ENCODE assay signal across 33 cellular contexts in the genomic region with DNA sequence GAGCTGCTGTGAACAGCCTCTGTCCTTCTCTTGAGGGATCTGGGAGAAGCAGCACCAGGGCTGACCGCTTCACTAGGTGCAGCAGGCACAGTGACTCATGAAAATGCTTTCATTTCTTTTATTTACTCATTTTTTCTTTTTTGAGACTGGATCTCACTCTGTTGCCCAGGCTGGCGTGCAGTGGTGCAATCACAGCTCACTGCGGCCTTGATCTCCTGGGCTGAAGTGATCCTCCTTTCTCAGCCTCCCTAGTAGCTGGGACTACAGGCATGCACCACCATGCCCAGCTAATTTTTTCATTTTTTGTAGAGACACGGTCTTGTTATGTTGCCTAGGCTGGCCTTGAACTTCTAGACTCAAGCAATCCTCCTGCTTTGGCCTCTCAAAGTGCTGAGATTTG.
DNase-seq lines count a peak whose midpoint lies in the region; ATAC-seq, FAIRE-seq and TF ChIP-seq lines count a peak whose summit lies in the region.
"Had no signal": no experiment of that assay in that cellular context is flagged by ENCODE, and none has a peak within 500 bp of the region (broad histone marks: within the 10 kb centered on the region; RNA-seq: fewer than 3 reads in every experiment).

No MANE protein-coding gene starts in this region.

- peaks cover 13% of the 10 kb centered on the region for H3K9me3 Mint-ChIP-seq in osteocyte (ENCODE audit: unreplicated experiment)
- H3K9me3 Mint-ChIP-seq: CD8-positive, alpha-beta T cell had no signal

- H3K4me1 ChIP-seq in HepG2 (ENCODE audit: insufficient read depth, low read length) = peaks cover 11% of the 10 kb centered on the region
- H3K4me1 ChIP-seq in right lobe of liver = no peaks in the 10 kb centered on the region
- H3K4me1 ChIP-seq: A549; BE2C; BLaER1; BLaER1 treated with 17β-estradiol and CSF1 and Interleukin-3, amounts not matched to agents 10 nM and 100 nM; Caco-2 had no signal

- POLR2A ChIA-PET in HepG2 (lab: Yijun Ruan, JAX) = no interaction called here

- H3K36me3 Mint-ChIP-seq in osteocyte (ENCODE audit: unreplicated experiment) = no peaks in the 10 kb centered on the region
- H3K36me3 Mint-ChIP-seq: CD14-positive monocyte; CD4-positive, alpha-beta memory T cell; CD4-positive, CD25-positive, alpha-beta regulatory T cell; CD8-positive, alpha-beta memory T cell; CD8-positive, alpha-beta T cell had no signal

- CTCF ChIA-PET in HepG2 (lab: Yijun Ruan, JAX; ENCODE audit: low intra/inter-chr PET ratio, low total read pairs) = no interaction called here

- no peak overlapping the region for H3K27ac Mint-ChIP-seq in osteocyte (ENCODE audit: unreplicated experiment)
- H3K27ac Mint-ChIP-seq: B cell; CD14-positive monocyte; CD4-positive, alpha-beta memory T cell; CD4-positive, alpha-beta T cell; CD4-positive, CD25-positive, alpha-beta regulatory T cell; CD8-positive, alpha-beta memory T cell; CD8-positive, alpha-beta T cell had no signal

- no peaks in the 10 kb centered on the region for H4K20me1 ChIP-seq in HepG2 (ENCODE audit: insufficient read depth, low read length)
- H4K20me1 ChIP-seq: BLaER1; BLaER1 treated with 17β-estradiol and CSF1 and Interleukin-3, amounts not matched to agents 10 nM and 100 nM had no signal

- no peak for TF ChIP-seq RAD21 in HepG2 (CRISPR knock-in tag; IDR thresholded peaks at IDR 0.05)

- H3K36me3 ChIP-seq in HepG2 (replicated peaks in 1 of 2; ENCODE audit: control insufficient read depth in 1 of 2, insufficient read depth in 2 of 2, low read length in 2 of 2) (no peaks in the 10 kb centered on the region), right lobe of liver (no peaks in the 10 kb centered on the region)
- H3K36me3 ChIP-seq: BE2C; BLaER1; BLaER1 treated with 17β-estradiol and CSF1 and Interleukin-3, amounts not matched to agents 10 nM and 100 nM had no signal

- H3K9me3 ChIP-seq in HepG2 (ENCODE audit: low read length) (no peaks in the 10 kb centered on the region), right lobe of liver (no peaks in the 10 kb centered on the region)
- H3K9me3 ChIP-seq: A549, BE2C, BLaER1, Caco-2 had no signal

- FAIRE-seq in HepG2 (lab: Jason Lieb, UNC) = no peak
- FAIRE-seq: A204.1, A549, D721Med had no signal

- in situ Hi-C loops in HepG2 (cut with HindIII; ENCODE audit: extremely low pct_ligation_motif_present, low pct_unique_long_range_greater_than_20kb) = no loop called here

- H3K4me3 ChIP-seq in HepG2 (replicated peaks in 1 of 3; ENCODE audit: insufficient read depth in 1 of 3, low read depth in 2 of 3, low read length in 3 of 3) (no peak overlapping the region), right lobe of liver (no peak overlapping the region)
- H3K4me3 ChIP-seq: A549; BLaER1; BLaER1 treated with 17β-estradiol and CSF1 and Interleukin-3, amounts not matched to agents 10 nM and 100 nM had no signal

- TF ChIP-seq POLR2A in HepG2 (IDR thresholded peaks at IDR 0.05; ENCODE audit: insufficient read depth in 1 of 2, low read depth in 2 of 2, low read length in 2 of 2) (no peak), right lobe of liver (IDR thresholded peaks at IDR 0.05) (no peak)

- H3K4me1 Mint-ChIP-seq in osteocyte (ENCODE audit: unreplicated experiment) = no peaks in the 10 kb centered on the region
- H3K4me1 Mint-ChIP-seq: B cell; CD14-positive monocyte; CD4-positive, alpha-beta memory T cell; CD4-positive, CD25-positive, alpha-beta regulatory T cell; CD8-positive, alpha-beta memory T cell had no signal

- H3K4me3 Mint-ChIP-seq in osteocyte (ENCODE audit: unreplicated experiment) = no peak overlapping the region
- H3K4me3 Mint-ChIP-seq: B cell; CD14-positive monocyte; CD4-positive, alpha-beta memory T cell; CD4-positive, alpha-beta T cell; CD4-positive, CD25-positive, alpha-beta regulatory T cell; CD8-positive, alpha-beta memory T cell; CD8-positive, alpha-beta T cell had no signal

- DNase-seq in HepG2 (ENCODE audit: low spot score) = no peak
- DNase-seq in right lobe of liver = no peak
- DNase-seq in osteocyte (ENCODE audit: extremely low spot score, unreplicated experiment) = peak; percentile 15
- DNase-seq in activated naive CD4-positive, alpha-beta T cell treated with Interleukin-2 at 50 U/mL for 16 hours = no peak
- DNase-seq: 8988T; ACHN; AML-193; BE2C; C1 segment of cervical spinal cord; Caco-2; Calu3; CD4-positive, alpha-beta memory T cell; CD4-positive, alpha-beta T cell; CD4-positive, CD25-positive, alpha-beta regulatory T cell; CD8-positive, alpha-beta memory T cell; CD8-positive, alpha-beta T cell; COR-L47; DMS 273 treated with DMSO at 0.1 percent for 48 hours; DMS153; DMS53; DMS79; DMS79 treated with DMSO at 0.1 percent for 48 hours; DND-41; EL had no signal

- ATAC-seq in HepG2 (no peak), right lobe of liver (no peak)
- ATAC-seq: A549; CD8-positive, alpha-beta T cell had no signal

- TF ChIP-seq EP300 in HepG2 (IDR thresholded peaks at IDR 0.05; ENCODE audit: low read depth in 2 of 2, low read length in 2 of 2) = no peak
- TF ChIP-seq EP300 in HepG2 (CRISPR knock-in tag; IDR thresholded peaks at IDR 0.05; ENCODE audit: borderline replicate concordance) = no peak

- no TSS peak for BruUV-seq in HepG2 (replicated peaks; lab: Mats Ljungman, UMichigan)

- TF ChIP-seq CTCF in HepG2 (CRISPR knock-in tag; IDR thresholded peaks at IDR 0.05) (no peak), right lobe of liver (IDR thresholded peaks at IDR 0.05) (no peak), osteocyte (IDR thresholded peaks at IDR 0.05) (no peak)

- no peaks in the 10 kb centered on the region for H3K27me3 Mint-ChIP-seq in osteocyte (ENCODE audit: unreplicated experiment)
- H3K27me3 Mint-ChIP-seq: B cell had no signal

- H3K4me2 ChIP-seq in HepG2 (ENCODE audit: low read depth, low read length) = no peak overlapping the region
- H3K4me2 ChIP-seq: A549; BLaER1; BLaER1 treated with 17β-estradiol and CSF1 and Interleukin-3, amounts not matched to agents 10 nM and 100 nM had no signal

- 8% methylated on average over 4 of the region's 4 CpGs for WGBS in HepG2 (ENCODE audit: low lambda C conversion rate)
- 53% methylated on average over 4 of the region's 4 CpGs for WGBS in right lobe of liver (ENCODE audit: insufficient coverage, low coverage, low lambda C conversion rate, missing lambda C conversion rate)

- H3K27ac ChIP-seq in HepG2 (ENCODE audit: extremely low read length, insufficient read depth, low read length) (no peak overlapping the region), right lobe of liver (no peak overlapping the region)
- H3K27ac ChIP-seq: 22Rv1; A549; BLaER1; BLaER1 treated with 17β-estradiol and CSF1 and Interleukin-3, amounts not matched to agents 10 nM and 100 nM; C4-2B had no signal

- no peak overlapping the region for H3K9ac ChIP-seq in HepG2 (ENCODE audit: insufficient read depth, low read depth, low read length)
- H3K9ac ChIP-seq: BLaER1; BLaER1 treated with 17β-estradiol and CSF1 and Interleukin-3, amounts not matched to agents 10 nM and 100 nM had no signal

- no peaks in the 10 kb centered on the region; a peak in 1 of 5 replicates for H3K27me3 ChIP-seq in HepG2 (ENCODE audit: control insufficient read depth in 1 of 2, insufficient read depth in 2 of 2, low read length in 2 of 2)
- H3K27me3 ChIP-seq in right lobe of liver = no peaks in the 10 kb centered on the region
- H3K27me3 ChIP-seq: BE2C; BLaER1; BLaER1 treated with 17β-estradiol and CSF1 and Interleukin-3, amounts not matched to agents 10 nM and 100 nM had no signal

- H2AFZ ChIP-seq in HepG2 (ENCODE audit: low read length) = no peak overlapping the region

- intact Hi-C loops in HepG2 (cut with micrococcal nuclease; ENCODE audit: unreplicated experiment) = no loop called here
- intact Hi-C loops in right lobe of liver (cut with DNase I) = no loop called here

- no peaks in the 10 kb centered on the region for H3K79me2 ChIP-seq in HepG2 (ENCODE audit: insufficient read depth, low read length)

TF ChIP-seq in HepG2, 621 proteins besides CTCF, POLR2A, EP300 and RAD21:
- TF ChIP-seq, protein P1, sequence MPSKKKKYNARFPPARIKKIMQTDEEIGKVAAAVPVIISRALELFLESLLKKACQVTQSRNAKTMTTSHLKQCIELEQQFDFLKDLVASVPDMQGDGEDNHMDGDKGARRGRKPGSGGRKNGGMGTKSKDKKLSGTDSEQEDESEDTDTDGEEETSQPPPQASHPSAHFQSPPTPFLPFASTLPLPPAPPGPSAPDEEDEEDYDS (CRISPR knock-in tag; IDR thresholded peaks at IDR 0.05) = no peak
- TF ChIP-seq SOX13 (IDR thresholded peaks at IDR 0.05) (no peak), SOX13 (CRISPR knock-in tag; conservative IDR thresholded peaks at IDR 0.05 in 1 of 2, IDR thresholded peaks at IDR 0.05 in 1 of 2) (no peak), MEIS2 (CRISPR knock-in tag; IDR thresholded peaks at IDR 0.05) (no peak), ZNF317 (CRISPR knock-in tag; IDR thresholded peaks at IDR 0.05) (no peak), ZNF121 (CRISPR knock-in tag; IDR thresholded peaks at IDR 0.05) (peak; percentile 53; the same call in 1 of the 2 replicates), KDM2A (CRISPR knock-in tag; IDR thresholded peaks at IDR 0.05; ENCODE audit: borderline replicate concordance, low read depth) (no peak), RFX3 (CRISPR knock-in tag; IDR thresholded peaks at IDR 0.05) (no peak), PRMT3 (CRISPR knock-in tag; IDR thresholded peaks at IDR 0.05; ENCODE audit: borderline replicate concordance, low read depth) (no peak), TSC22D2 (CRISPR knock-in tag; IDR thresholded peaks at IDR 0.05; ENCODE audit: borderline replicate concordance) (no peak)
- TF ChIP-seq, protein P2, sequence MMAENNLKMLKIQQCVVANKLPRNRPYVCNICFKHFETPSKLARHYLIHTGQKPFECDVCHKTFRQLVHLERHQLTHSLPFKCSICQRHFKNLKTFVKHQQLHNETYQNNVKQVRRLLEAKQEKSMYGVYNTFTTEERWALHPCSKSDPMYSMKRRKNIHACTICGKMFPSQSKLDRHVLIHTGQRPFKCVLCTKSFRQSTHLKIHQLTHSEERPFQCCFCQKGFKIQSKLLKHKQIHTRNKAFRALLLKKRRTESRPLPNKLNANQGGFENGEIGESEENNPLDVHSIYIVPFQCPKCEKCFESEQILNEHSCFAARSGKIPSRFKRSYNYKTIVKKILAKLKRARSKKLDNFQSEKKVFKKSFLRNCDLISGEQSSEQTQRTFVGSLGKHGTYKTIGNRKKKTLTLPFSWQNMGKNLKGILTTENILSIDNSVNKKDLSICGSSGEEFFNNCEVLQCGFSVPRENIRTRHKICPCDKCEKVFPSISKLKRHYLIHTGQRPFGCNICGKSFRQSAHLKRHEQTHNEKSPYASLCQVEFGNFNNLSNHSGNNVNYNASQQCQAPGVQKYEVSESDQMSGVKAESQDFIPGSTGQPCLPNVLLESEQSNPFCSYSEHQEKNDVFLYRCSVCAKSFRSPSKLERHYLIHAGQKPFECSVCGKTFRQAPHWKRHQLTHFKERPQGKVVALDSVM (CRISPR knock-in tag; IDR thresholded peaks at IDR 0.05) = peak; percentile 81
